Comparison of ENCODE assay signal across 18 cellular contexts in the genomic region with DNA sequence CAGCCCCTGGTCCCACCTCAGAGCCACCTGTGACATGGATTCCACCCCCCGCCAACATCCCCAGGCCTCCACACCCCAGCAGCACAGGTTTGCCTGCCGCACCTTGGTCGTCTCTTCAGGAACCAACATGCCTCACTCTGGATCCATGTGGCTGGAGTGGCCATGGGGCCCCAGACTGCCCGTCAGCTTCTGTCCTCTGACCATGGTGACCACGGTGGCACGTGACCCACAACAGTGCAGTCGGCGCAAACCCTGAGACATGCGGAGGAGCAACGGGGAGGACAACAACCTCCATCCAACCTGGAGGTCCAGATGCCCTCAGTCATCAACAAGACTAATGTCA.
"Had no signal": no experiment of that assay in that cellular context is flagged by ENCODE, and none has a peak within 500 bp of the region (broad histone marks: within the 10 kb centered on the region; RNA-seq: fewer than 3 reads in every experiment).

No MANE protein-coding gene starts in this region.

- H3K4me1 ChIP-seq: left lung had no signal

- H3K9me3 ChIP-seq: ascending aorta, heart left ventricle, left lung had no signal

- H3K27me3 ChIP-seq: ascending aorta, tibial nerve had no signal

- H3K36me3 ChIP-seq: ascending aorta, esophagus muscularis mucosa, gastroesophageal sphincter, heart left ventricle, left lung, tibial nerve had no signal

- DNase-seq: activated CD4-positive, alpha-beta T cell treated with anti-CD3 and anti-CD28 coated beads for 4 hours; activated gamma-delta T cell; activated T-cell treated with anti-CD3 and anti-CD28 coated beads, Interleukin-2, amount 50 U/mL, for 48 hours; cerebellar nuclear complex; effector CD8-positive, alpha-beta T cell; heart left ventricle; left lung; mesenchymal stem cell; naive thymus-derived CD8-positive, alpha-beta T cell; stimulated activated CD8-positive, alpha-beta memory T cell treated with anti-CD3 and anti-CD28 coated beads, Interleukin-4, amount 100 ng/mL, for 48 hours; stimulated activated naive CD8-positive, alpha-beta T cell treated with anti-CD3 and anti-CD28 coated beads, Interleukin-15, Interleukin-2, amounts not matched to agents 100 U/mL and 50 U/mL, for 24 hours; substantia nigra; T-helper 17 cell had no signal

- ATAC-seq: gastroesophageal sphincter; heart left ventricle; left lung; naive thymus-derived CD8-positive, alpha-beta T cell; stimulated activated naive CD8-positive, alpha-beta T cell treated with anti-CD3 and anti-CD28 coated beads, Interleukin-15, Interleukin-2, amounts not matched to agents 100 U/mL and 50 U/mL, for 24 hours; T-helper 17 cell; WTC11 had no signal

- H3K4me3 ChIP-seq: ascending aorta, esophagus muscularis mucosa, gastroesophageal sphincter, heart left ventricle, left lung, tibial nerve had no signal

- H3K27ac ChIP-seq: esophagus muscularis mucosa, gastroesophageal sphincter, heart left ventricle, left lung, tibial nerve had no signal
